ENCODE assay signal across 9 cellular contexts in genomic region chr17:42116705-42117396, GRCh38. TPM values are rescaled to one million over a fixed set of nuclear protein-coding genes. Genes with fewer than 3 reads are reported as not detected.
DNase-seq lines count a peak whose midpoint lies in the region; ATAC-seq, FAIRE-seq and TF ChIP-seq lines count a peak whose summit lies in the region.
"Had no signal": no experiment of that assay in that cellular context is flagged by ENCODE, and none has a peak within 500 bp of the region (broad histone marks: within the 10 kb centered on the region; RNA-seq: fewer than 3 reads in every experiment).

No MANE protein-coding gene starts in this region.

- no peak for FAIRE-seq in bronchial epithelial cell (lab: Jason Lieb, UNC)

- H3K27ac ChIP-seq in AG04450 (ENCODE audit: low read depth, low read length): no peak overlapping the region

- H3K27me3 ChIP-seq in AG04450 (ENCODE audit: control insufficient read depth, insufficient read depth, low read length): no peaks in the 10 kb centered on the region
- H3K27me3 ChIP-seq in H7 (ENCODE audit: control insufficient read depth, insufficient read depth, low read length): no peaks in the 10 kb centered on the region
- no peaks in the 10 kb centered on the region for H3K27me3 ChIP-seq in bronchial epithelial cell (ENCODE audit: control insufficient read depth, insufficient read depth, low read length)
- no peaks in the 10 kb centered on the region for H3K27me3 ChIP-seq in kidney epithelial cell (ENCODE audit: control insufficient read depth, insufficient read depth, low read length)

- POLR2A ChIA-PET in AG04450 (lab: Yijun Ruan, JAX): no interaction called here

- TF ChIP-seq CTCF in AG04450 (IDR thresholded peaks at IDR 0.05; ENCODE audit: low read depth, low read length) (peak; percentile 90), bronchial epithelial cell (IDR thresholded peaks at IDR 0.05; ENCODE audit: insufficient read depth, low read length, severe bottlenecking) (peak; percentile 80), kidney epithelial cell (IDR thresholded peaks at IDR 0.05; ENCODE audit: insufficient read depth, low read length, poor library complexity, severe bottlenecking) (peak; percentile 86)

- H3K9me3 ChIP-seq in AG04450 (ENCODE audit: control insufficient read depth, insufficient read depth, low read length): no peaks in the 10 kb centered on the region

- H3K4me3 ChIP-seq in AG04450 (ENCODE audit: low read depth, low read length) (no peak overlapping the region), H7 (ENCODE audit: insufficient read depth, low read depth, low read length) (no peak overlapping the region), bronchial epithelial cell (ENCODE audit: low read depth, low read length) (no peak overlapping the region), kidney epithelial cell (ENCODE audit: low read depth, low read length) (no peak overlapping the region)

- no peak for ATAC-seq in HG02885 (IDR thresholded peaks at IDR 0.05; ENCODE audit: poor library complexity, unreplicated experiment)

- H3K36me3 ChIP-seq in H7 (replicated peaks; ENCODE audit: control insufficient read depth, insufficient read depth, low read length) (peaks cover 16% of the 10 kb centered on the region), bronchial epithelial cell (ENCODE audit: control insufficient read depth, insufficient read depth, low read length) (peaks cover 31% of the 10 kb centered on the region), kidney epithelial cell (ENCODE audit: control insufficient read depth, insufficient read depth, low read length) (no peaks in the 10 kb centered on the region)

- DNase-seq in AG04450 (ENCODE audit: low read depth, low spot score): peak; percentile 62
- DNase-seq in H7: peak; percentile 92
- DNase-seq in NCI-H446 treated with DMSO at 0.1 percent for 48 hours (lab: John Stamatoyannopoulos, UW): peak; percentile 27
- DNase-seq in activated CD4-positive, CD25-positive, alpha-beta regulatory T cell (lab: John Stamatoyannopoulos, UW): peak; percentile 68 to 73 (median 69)
- peak; percentile 61 for DNase-seq in bronchial epithelial cell (ENCODE audit: low read depth)
- no peak for DNase-seq in kidney epithelial cell (ENCODE audit: low read depth)
- DNase-seq in stimulated activated CD4-positive, alpha-beta T cell treated with anti-CD3 and anti-CD28 coated beads, Interleukin-2, amount 100 ng/mL, for 24 hours: peak; percentile 81 to 84

- CTCF ChIA-PET in AG04450 (lab: Charles Lee): interaction anchor here (0.9 to 3.3 kb wide), 6 partner anchors 89 to 158 kb away, joined by 3 to 19 read pairs (median 6); partner anchors contain the start of gene CNP

RNA-seq across cellular contexts. Expression of gene KAT2A, which starts 4.3 kb away (rescaled TPM):
- polyA plus RNA-seq in AG04450 (2011; rRNA removed): 13.6 and 15.5 TPM in 2 replicates
- polyA minus RNA-seq in AG04450 (2011; rRNA and poly(A)+ RNA removed): 7.5 and 12.1 TPM in 2 replicates
- total RNA-seq in H7 (2014; rRNA removed; shearing (Covaris generic)): 24.8 and 26.0 TPM in 2 replicates
- 5.6 and 10.3 TPM in 2 replicates for total RNA-seq in bronchial epithelial cell
- 22.2 and 32.4 TPM in 2 replicates for total RNA-seq in kidney epithelial cell

RNA-seq across cellular contexts. Expression of gene DHX58, which starts 4.3 kb away (rescaled TPM):
- polyA plus RNA-seq in AG04450 (2011; rRNA removed): 2.0 and 2.9 TPM in 2 replicates
- 1.9 and 2.8 TPM in 2 replicates for polyA minus RNA-seq in AG04450 (2011; rRNA and poly(A)+ RNA removed)
- 1.2 and 5.6 TPM in 2 replicates for total RNA-seq in H7 (2014; rRNA removed; shearing (Covaris generic))
- total RNA-seq in bronchial epithelial cell (4.4 and 5.0 TPM in 2 replicates), kidney epithelial cell (10.0 and 14.7 TPM in 2 replicates)

RNA-seq across cellular contexts. Expression of gene HSPB9, which starts 5.8 kb away (rescaled TPM):
- not detected in 2 replicates for polyA plus RNA-seq in AG04450 (2011; rRNA removed)
- 0.13 TPM in 1 of 2 replicates, not detected in the other for polyA minus RNA-seq in AG04450 (2011; rRNA and poly(A)+ RNA removed)
- 0.10 and 0.22 TPM in 2 replicates for total RNA-seq in H7 (2014; rRNA removed; shearing (Covaris generic))
- total RNA-seq in bronchial epithelial cell (not detected in 2 replicates), kidney epithelial cell (not detected in 2 replicates)
- total RNA-seq: subcutaneous adipose tissue had no signal

RNA-seq across cellular contexts. Expression of gene ZNF385C, which starts 18.6 kb away (rescaled TPM):
- not detected in 2 replicates for polyA plus RNA-seq in AG04450 (2011; rRNA removed)
- polyA minus RNA-seq in AG04450 (2011; rRNA and poly(A)+ RNA removed): 0.14 TPM in 1 of 2 replicates, not detected in the other
- 2.7 and 3.8 TPM in 2 replicates for total RNA-seq in H7 (2014; rRNA removed; shearing (Covaris generic))
- under 0.01 and 0.26 TPM in 2 replicates for total RNA-seq in bronchial epithelial cell
- total RNA-seq in kidney epithelial cell: 0.04 and 0.34 TPM in 2 replicates

RNA-seq across cellular contexts. Expression of gene RAB5C, which starts 37.9 kb away (rescaled TPM):
- 134 and 163 TPM in 2 replicates for polyA plus RNA-seq in AG04450 (2011; rRNA removed)
- polyA minus RNA-seq in AG04450 (2011; rRNA and poly(A)+ RNA removed): 51.3 and 71.3 TPM in 2 replicates
- 82.9 and 91.4 TPM in 2 replicates for total RNA-seq in H7 (2014; rRNA removed; shearing (Covaris generic))
- total RNA-seq in bronchial epithelial cell: 52.1 and 63.9 TPM in 2 replicates
- 142 and 195 TPM in 2 replicates for total RNA-seq in kidney epithelial cell
